In the genomic region with DNA sequence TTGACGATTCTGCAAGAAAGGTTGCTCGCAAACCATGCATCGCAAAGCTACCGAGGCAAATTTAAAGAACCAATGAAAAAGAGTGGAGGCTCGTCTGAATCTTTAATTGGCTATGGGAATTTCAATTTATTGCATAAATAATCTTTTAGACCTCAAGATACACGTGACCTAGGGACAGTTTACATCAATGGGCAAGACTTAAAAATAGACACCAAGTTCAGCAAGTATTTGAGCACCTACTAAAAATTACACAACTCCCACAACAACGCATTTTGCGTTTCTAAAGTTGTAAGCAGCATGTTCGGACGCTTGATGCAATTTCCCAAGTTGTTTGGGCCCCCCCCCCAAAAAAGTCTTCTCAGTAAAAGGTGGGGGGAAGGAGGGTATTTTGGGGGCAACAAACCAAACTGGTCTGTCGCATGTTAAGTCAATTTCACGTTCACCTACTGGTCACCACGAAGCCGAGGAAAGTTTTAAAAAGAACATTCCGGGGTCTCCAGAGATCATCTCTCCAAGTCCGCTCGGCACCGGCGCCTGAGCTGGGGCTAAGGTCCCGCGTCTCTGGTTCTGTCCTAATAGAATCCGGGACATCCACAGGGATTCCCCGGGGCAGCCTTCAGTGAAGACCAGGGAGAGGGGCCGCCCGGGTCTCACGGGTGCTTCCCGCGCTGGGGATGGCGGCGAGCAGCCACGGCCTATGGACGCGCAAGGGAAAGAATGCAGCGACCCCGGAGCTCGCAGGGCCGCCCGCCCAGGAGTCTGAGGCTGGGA, we compare ENCODE assay signal across 8 cellular contexts. TPM values are rescaled to one million over a fixed set of nuclear protein-coding genes. Genes with fewer than 3 reads are reported as not detected.
A peak's percentile ranks its signal among the peaks of the same experiment; 100 is the strongest.
DNase-seq lines count a peak whose midpoint lies in the region; ATAC-seq and TF ChIP-seq lines count a peak whose summit lies in the region.

No MANE protein-coding gene starts in this region.

- H3K4me3 ChIP-seq in AG04449 (ENCODE audit: low read depth, low read length) (peak overlapping the region; percentile 93), parathyroid adenoma (ENCODE audit: low read depth, low read length) (peak overlapping the region; percentile 96)
- peak overlapping the region; percentile 79 for H3K4me3 ChIP-seq in Jurkat, Clone E6-1 (ENCODE audit: low read length)

- H3K4me1 ChIP-seq in foreskin keratinocyte, result peaks cover 24% of the 10 kb centered on the region
- peaks cover 38% of the 10 kb centered on the region for H3K4me1 ChIP-seq in parathyroid adenoma

- peak overlapping the region; percentile 90 for H3K4me2 ChIP-seq in parathyroid adenoma (ENCODE audit: low read length)

- H3K27ac Mint-ChIP-seq in activated CD4-positive, alpha-beta memory T cell treated with anti-CD3 and anti-CD28 coated beads, Interleukin-2, amount 10 ng/mL, durations not matched to agents 7 days and 5 days, result peak overlapping the region; percentile 91

- H3K27ac ChIP-seq in foreskin keratinocyte (peak overlapping the region; percentile 92), parathyroid adenoma (peak overlapping the region; percentile 97)

- DNase-seq in AG04449 (ENCODE audit: low read depth, low spot score) (no peak), foreskin keratinocyte (peak in 1 of 2 donors; percentile 13), GOT3 (lab: John Stamatoyannopoulos, UW) (no peak)
- no peak for DNase-seq in Jurkat, Clone E6-1 (ENCODE audit: low read depth, low spot score)
- no peak for DNase-seq in activated CD4-positive, alpha-beta memory T cell treated with anti-CD3 and anti-CD28 coated beads, Interleukin-2, amount 10 ng/mL, durations not matched to agents 7 days and 5 days

- H3K9me3 ChIP-seq in parathyroid adenoma (ENCODE audit: control insufficient read depth, low read length), result no peaks in the 10 kb centered on the region

- peaks cover 36% of the 10 kb centered on the region for H3K4me1 Mint-ChIP-seq in activated CD4-positive, alpha-beta memory T cell treated with anti-CD3 and anti-CD28 coated beads, Interleukin-2, amount 10 ng/mL, durations not matched to agents 7 days and 5 days

- H3K4me3 Mint-ChIP-seq in activated CD4-positive, alpha-beta memory T cell treated with anti-CD3 and anti-CD28 coated beads, Interleukin-2, amount 10 ng/mL, durations not matched to agents 7 days and 5 days, result peak overlapping the region; percentile 97

- no peaks in the 10 kb centered on the region for H3K36me3 ChIP-seq in parathyroid adenoma (ENCODE audit: control insufficient read depth, insufficient read depth, low read length)

- H3K27me3 Mint-ChIP-seq in activated CD4-positive, alpha-beta memory T cell treated with anti-CD3 and anti-CD28 coated beads, Interleukin-2, amount 10 ng/mL, durations not matched to agents 7 days and 5 days, result no peaks in the 10 kb centered on the region

- POLR2A ChIA-PET in AG04449 (lab: Yijun Ruan, JAX), result interaction anchor here (1.0 to 2.5 kb wide), 7 partner anchors 8 to 426 kb away, joined by 3 to 8 read pairs (median 5); partner anchors contain the start of genes DSTN and RRBP1
- POLR2A ChIA-PET in activated CD4-positive, alpha-beta memory T cell treated with anti-CD3 and anti-CD28 coated beads, Interleukin-2, amount 10 ng/mL, durations not matched to agents 7 days and 5 days (lab: Charles Lee), result interaction anchor here (1.0 to 15.3 kb wide), 12 partner anchors 14 to 539 kb away, joined by 3 to 353 read pairs (median 18); partner anchors contain the start of genes BFSP1, DSTN, KAT14 and PET117

- ATAC-seq in GM19023 (IDR thresholded peaks at IDR 0.05; ENCODE audit: unreplicated experiment), result peak; percentile 2
- ATAC-seq in foreskin keratinocyte, result no peak
- no peak for ATAC-seq in HG02981 (IDR thresholded peaks at IDR 0.05; ENCODE audit: unreplicated experiment)

- peak overlapping the region; percentile 99 for H2AFZ ChIP-seq in parathyroid adenoma

- no peaks in the 10 kb centered on the region for H3K9me3 Mint-ChIP-seq in activated CD4-positive, alpha-beta memory T cell treated with anti-CD3 and anti-CD28 coated beads, Interleukin-2, amount 10 ng/mL, durations not matched to agents 7 days and 5 days

- CTCF ChIA-PET in AG04449 (lab: Yijun Ruan, JAX), result interaction anchor here (0.9 to 2.1 kb wide), 8 partner anchors 9 to 463 kb away, joined by 3 to 13 read pairs (median 3); no protein-coding TSS in a partner anchor
- CTCF ChIA-PET in activated CD4-positive, alpha-beta memory T cell treated with anti-CD3 and anti-CD28 coated beads, Interleukin-2, amount 10 ng/mL, durations not matched to agents 7 days and 5 days (lab: Charles Lee), result interaction anchor here (0.8 to 3.0 kb wide), 9 partner anchors 11 to 463 kb away, joined by 3 to 12 read pairs (median 4); partner anchors contain the start of genes BFSP1 and RRBP1

- peaks cover 40% of the 10 kb centered on the region for H3K79me2 ChIP-seq in parathyroid adenoma

- H3K9ac ChIP-seq in parathyroid adenoma, result peak overlapping the region; percentile 77

- TF ChIP-seq CTCF in AG04449 (IDR thresholded peaks at IDR 0.05; ENCODE audit: insufficient read depth, low read length, missing control alignments) (no peak), foreskin keratinocyte (conservative IDR thresholded peaks at IDR 0.05) (no peak), parathyroid adenoma (IDR thresholded peaks at IDR 0.05) (no peak)

- no peaks in the 10 kb centered on the region for H3K27me3 ChIP-seq in foreskin keratinocyte
- H3K27me3 ChIP-seq in parathyroid adenoma (ENCODE audit: control insufficient read depth, insufficient read depth, low read length), result no peaks in the 10 kb centered on the region

- peaks cover 83% of the 10 kb centered on the region for H3K36me3 Mint-ChIP-seq in activated CD4-positive, alpha-beta memory T cell treated with anti-CD3 and anti-CD28 coated beads, Interleukin-2, amount 10 ng/mL, durations not matched to agents 7 days and 5 days (ENCODE audit: low read depth)

RNA-seq across cellular contexts. Expression of gene SNX5, which starts 0.8 kb away (rescaled TPM):
- polyA plus RNA-seq in Jurkat, Clone E6-1 (2012; ENCODE audit: insufficient read depth, insufficient read length), result 235 TPM
- 100 to 1,000 TPM; 236 to 250 TPM for total RNA-seq in activated CD4-positive, alpha-beta memory T cell treated with anti-CD3 and anti-CD28 coated beads, Interleukin-2, amount 10 ng/mL, durations not matched to agents 7 days and 5 days
- 145 and 154 TPM in 2 replicates for total RNA-seq in foreskin keratinocyte
- polyA plus RNA-seq in foreskin keratinocyte, result 104 and 126 TPM in 2 replicates

RNA-seq across cellular contexts. Expression of gene MGME1, which starts 1.0 kb away (rescaled TPM):
- 56.6 TPM for polyA plus RNA-seq in Jurkat, Clone E6-1 (2012; ENCODE audit: insufficient read depth, insufficient read length)
- 10 to 100 TPM; 53.9 to 56.7 TPM for total RNA-seq in activated CD4-positive, alpha-beta memory T cell treated with anti-CD3 and anti-CD28 coated beads, Interleukin-2, amount 10 ng/mL, durations not matched to agents 7 days and 5 days
- total RNA-seq in foreskin keratinocyte, result 29.3 and 30.6 TPM in 2 replicates
- polyA plus RNA-seq in foreskin keratinocyte, result 25.3 and 28.8 TPM in 2 replicates
